1 cellular context compared by ENCODE assay signal in the genomic region with DNA sequence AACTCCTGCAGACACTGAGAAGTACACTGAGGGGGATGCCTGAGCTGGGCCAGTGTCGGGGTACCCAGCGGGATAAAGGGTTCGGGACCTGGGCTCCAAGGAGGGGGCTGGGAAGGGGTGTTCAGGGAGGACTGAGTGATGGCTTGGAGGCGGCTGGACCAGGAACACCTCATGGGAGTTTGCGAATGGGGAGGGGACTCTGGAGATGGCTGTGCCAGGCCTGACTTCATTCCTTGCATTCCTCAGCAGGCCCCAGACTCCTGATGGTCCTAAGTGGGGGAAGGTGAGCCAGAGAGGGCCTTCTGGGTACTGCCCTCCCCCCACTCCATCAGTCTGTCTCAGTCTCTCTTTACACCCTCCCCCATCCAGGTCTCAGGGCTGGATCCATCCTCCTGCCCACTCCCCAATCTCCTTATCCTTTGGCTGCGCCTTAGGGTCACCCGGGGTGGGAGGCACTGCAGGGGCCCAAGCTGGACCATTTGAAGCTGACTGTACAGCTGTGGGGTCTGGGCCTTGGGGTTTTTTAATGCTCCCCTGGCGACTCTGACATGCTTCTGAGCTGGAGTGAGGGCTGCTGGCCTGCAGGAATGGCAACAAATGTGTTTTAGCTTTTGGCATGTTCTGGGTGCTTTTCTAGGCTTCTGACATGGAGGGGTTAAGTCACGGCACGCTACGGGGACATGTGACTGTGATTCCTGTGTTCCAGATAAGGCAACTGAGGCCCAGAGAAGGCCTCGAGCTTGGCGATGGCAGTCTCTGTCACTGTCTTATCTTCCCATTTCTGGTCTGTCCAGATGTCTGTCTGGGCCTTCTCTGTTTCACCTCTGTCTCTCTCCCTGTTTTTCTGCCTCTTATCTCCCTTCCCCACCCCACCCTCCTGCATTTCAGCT.
TF ChIP-seq lines count a peak whose summit lies in the region.

No MANE protein-coding gene starts in this region.

TF ChIP-seq in GM23338, 12 proteins besides CTCF, POLR2A, EP300 and RAD21 (continued from another document):
- TF ChIP-seq ZNF462 (CRISPR knock-in tag; IDR thresholded peaks at IDR 0.05) (no peak), ETS1 (IDR thresholded peaks at IDR 0.05) (no peak), EZH2phosphoT487 (IDR thresholded peaks at IDR 0.05; ENCODE audit: unreplicated experiment) (no peak), STAT1 (IDR thresholded peaks at IDR 0.05; ENCODE audit: unreplicated experiment) (no peak), JUNB (IDR thresholded peaks at IDR 0.05; ENCODE audit: unreplicated experiment) (no peak), NANOG (IDR thresholded peaks at IDR 0.05; ENCODE audit: borderline replicate concordance) (no peak)
- TF ChIP-seq, protein P1, sequence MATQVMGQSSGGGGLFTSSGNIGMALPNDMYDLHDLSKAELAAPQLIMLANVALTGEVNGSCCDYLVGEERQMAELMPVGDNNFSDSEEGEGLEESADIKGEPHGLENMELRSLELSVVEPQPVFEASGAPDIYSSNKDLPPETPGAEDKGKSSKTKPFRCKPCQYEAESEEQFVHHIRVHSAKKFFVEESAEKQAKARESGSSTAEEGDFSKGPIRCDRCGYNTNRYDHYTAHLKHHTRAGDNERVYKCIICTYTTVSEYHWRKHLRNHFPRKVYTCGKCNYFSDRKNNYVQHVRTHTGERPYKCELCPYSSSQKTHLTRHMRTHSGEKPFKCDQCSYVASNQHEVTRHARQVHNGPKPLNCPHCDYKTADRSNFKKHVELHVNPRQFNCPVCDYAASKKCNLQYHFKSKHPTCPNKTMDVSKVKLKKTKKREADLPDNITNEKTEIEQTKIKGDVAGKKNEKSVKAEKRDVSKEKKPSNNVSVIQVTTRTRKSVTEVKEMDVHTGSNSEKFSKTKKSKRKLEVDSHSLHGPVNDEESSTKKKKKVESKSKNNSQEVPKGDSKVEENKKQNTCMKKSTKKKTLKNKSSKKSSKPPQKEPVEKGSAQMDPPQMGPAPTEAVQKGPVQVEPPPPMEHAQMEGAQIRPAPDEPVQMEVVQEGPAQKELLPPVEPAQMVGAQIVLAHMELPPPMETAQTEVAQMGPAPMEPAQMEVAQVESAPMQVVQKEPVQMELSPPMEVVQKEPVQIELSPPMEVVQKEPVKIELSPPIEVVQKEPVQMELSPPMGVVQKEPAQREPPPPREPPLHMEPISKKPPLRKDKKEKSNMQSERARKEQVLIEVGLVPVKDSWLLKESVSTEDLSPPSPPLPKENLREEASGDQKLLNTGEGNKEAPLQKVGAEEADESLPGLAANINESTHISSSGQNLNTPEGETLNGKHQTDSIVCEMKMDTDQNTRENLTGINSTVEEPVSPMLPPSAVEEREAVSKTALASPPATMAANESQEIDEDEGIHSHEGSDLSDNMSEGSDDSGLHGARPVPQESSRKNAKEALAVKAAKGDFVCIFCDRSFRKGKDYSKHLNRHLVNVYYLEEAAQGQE (IDR thresholded peaks at IDR 0.05; ENCODE audit: unreplicated experiment): no peak
